Comparison of ENCODE assay signal across 20 cellular contexts in genomic region chr4:76779740-76780459, GRCh38.
DNase-seq lines count a peak whose midpoint lies in the region; ATAC-seq and TF ChIP-seq lines count a peak whose summit lies in the region.
"Had no signal": no experiment of that assay in that cellular context is flagged by ENCODE, and none has a peak within 500 bp of the region (broad histone marks: within the 10 kb centered on the region; RNA-seq: fewer than 3 reads in every experiment).

No MANE protein-coding gene starts in this region.

- H3K36me3 Mint-ChIP-seq in WTC11: peaks cover 57% of the 10 kb centered on the region
- H3K36me3 Mint-ChIP-seq in CD8-positive, alpha-beta T cell: no peaks in the 10 kb centered on the region
- H3K36me3 Mint-ChIP-seq: CD4-positive, alpha-beta memory T cell had no signal

- no peaks in the 10 kb centered on the region for H3K36me3 ChIP-seq in smooth muscle cell (ENCODE audit: low read depth)
- no peaks in the 10 kb centered on the region for H3K36me3 ChIP-seq in CD8-positive, alpha-beta T cell (ENCODE audit: insufficient read depth, low read length)

- CTCF ChIA-PET in WTC11 (lab: Charles Lee): no interaction called here
- CTCF ChIA-PET in CD8-positive, alpha-beta T cell (lab: Charles Lee): no interaction called here

- H3K4me3 Mint-ChIP-seq in WTC11: no peak overlapping the region
- no peak overlapping the region for H3K4me3 Mint-ChIP-seq in CD8-positive, alpha-beta T cell
- H3K4me3 Mint-ChIP-seq: activated CD8-positive, alpha-beta T cell treated with anti-CD3 and anti-CD28 coated beads for 36 hours; activated T-helper 17 cell treated with anti-CD3 and anti-CD28 coated beads, Interleukin-2, amount 50 U/mL, for 72 hours; CD4-positive, alpha-beta memory T cell; naive thymus-derived CD4-positive, alpha-beta T cell had no signal

- no peaks in the 10 kb centered on the region for H3K27me3 Mint-ChIP-seq in WTC11 (ENCODE audit: low read depth)
- peaks cover 12% of the 10 kb centered on the region for H3K27me3 Mint-ChIP-seq in CD8-positive, alpha-beta T cell (ENCODE audit: low read depth)

- H3K79me2 ChIP-seq in smooth muscle cell (ENCODE audit: low read depth): peaks cover 11% of the 10 kb centered on the region

- H4K20me1 ChIP-seq in smooth muscle cell (ENCODE audit: low read depth): no peaks in the 10 kb centered on the region

- TF ChIP-seq CTCF in WTC11 (IDR thresholded peaks at IDR 0.05) (no peak), smooth muscle cell (IDR thresholded peaks at IDR 0.05; ENCODE audit: borderline replicate concordance, insufficient read depth, poor library complexity, severe bottlenecking) (no peak)
- TF ChIP-seq CTCF in CD8-positive, alpha-beta T cell (IDR thresholded peaks at IDR 0.05): no peak

- peak overlapping the region; percentile 94 for H3K27ac Mint-ChIP-seq in WTC11
- no peak overlapping the region for H3K27ac Mint-ChIP-seq in CD8-positive, alpha-beta T cell
- H3K27ac Mint-ChIP-seq: activated CD8-positive, alpha-beta T cell treated with anti-CD3 and anti-CD28 coated beads for 36 hours; activated T-helper 17 cell treated with anti-CD3 and anti-CD28 coated beads, Interleukin-2, amount 50 U/mL, for 72 hours; CD4-positive, alpha-beta memory T cell; naive thymus-derived CD4-positive, alpha-beta T cell had no signal

- peaks cover 33% of the 10 kb centered on the region for H3K4me1 Mint-ChIP-seq in WTC11
- no peaks in the 10 kb centered on the region for H3K4me1 Mint-ChIP-seq in CD8-positive, alpha-beta T cell (ENCODE audit: low read depth)
- H3K4me1 Mint-ChIP-seq: activated T-helper 17 cell treated with anti-CD3 and anti-CD28 coated beads, Interleukin-2, amount 50 U/mL, for 72 hours; CD4-positive, alpha-beta memory T cell had no signal

- peaks cover 4% of the 10 kb centered on the region for H3F3A ChIP-seq in smooth muscle cell (ENCODE audit: low read depth)

- no peak overlapping the region for H3K4me2 ChIP-seq in smooth muscle cell
- H3K4me2 ChIP-seq: SK-N-SH had no signal

- 90% methylated on average over 9 of the region's 9 CpGs for WGBS in smooth muscle cell (ENCODE audit: low lambda C conversion rate)

- peaks cover 22% of the 10 kb centered on the region for H3K4me1 ChIP-seq in smooth muscle cell (ENCODE audit: low read depth)
- no peaks in the 10 kb centered on the region for H3K4me1 ChIP-seq in CD8-positive, alpha-beta T cell (ENCODE audit: insufficient read depth, low read length)
- H3K4me1 ChIP-seq: left ventricle myocardium inferior had no signal

- H2AFZ ChIP-seq in smooth muscle cell (ENCODE audit: low read depth): no peak overlapping the region

- no peak overlapping the region for H3K4me3 ChIP-seq in smooth muscle cell
- H3K4me3 ChIP-seq in CD8-positive, alpha-beta T cell (ENCODE audit: low read depth, low read length): no peak overlapping the region
- H3K4me3 ChIP-seq: esophagus squamous epithelium, left ventricle myocardium inferior had no signal

- DNase-seq in NCI-H2196 (lab: John Stamatoyannopoulos, UW; ENCODE audit: unreplicated experiment) (peak; percentile 4), NCI-H2196 treated with DMSO at 0.1 percent for 48 hours (lab: John Stamatoyannopoulos, UW; ENCODE audit: unreplicated experiment) (no peak), WTC11 (ENCODE audit: low spot score) (no peak), glomerular visceral epithelial cell (ENCODE audit: extremely low spot score) (peak; percentile 26), smooth muscle cell (lab: John Stamatoyannopoulos, UW; ENCODE audit: unreplicated experiment) (no peak), NCI-H526 treated with DMSO at 0.1 percent for 48 hours (lab: John Stamatoyannopoulos, UW) (no peak)
- no peak for DNase-seq in CD8-positive, alpha-beta T cell
- DNase-seq: activated CD8-positive, alpha-beta T cell treated with anti-CD3 and anti-CD28 coated beads for 36 hours; amygdala; CD4-positive, alpha-beta memory T cell; esophagus squamous epithelium; hippocampal formation; left ventricle myocardium inferior; naive thymus-derived CD4-positive, alpha-beta T cell; NCI-H226; retina; SK-N-SH; stimulated activated CD4-positive, alpha-beta T cell treated with anti-CD3 and anti-CD28 coated beads, Interleukin-2, amount 100 ng/mL, for 24 hours had no signal

- H3K27me3 ChIP-seq in smooth muscle cell (ENCODE audit: low read depth): no peaks in the 10 kb centered on the region
- no peaks in the 10 kb centered on the region for H3K27me3 ChIP-seq in CD8-positive, alpha-beta T cell (ENCODE audit: insufficient read depth, low read length)
- H3K27me3 ChIP-seq: esophagus squamous epithelium had no signal

- H3K9me3 ChIP-seq in smooth muscle cell (replicated peaks; ENCODE audit: low read depth): no peaks in the 10 kb centered on the region
- no peaks in the 10 kb centered on the region for H3K9me3 ChIP-seq in CD8-positive, alpha-beta T cell (ENCODE audit: low read length)
- H3K9me3 ChIP-seq: esophagus squamous epithelium, SK-N-SH had no signal

- ATAC-seq in WTC11 (no peak), GM18502 (IDR thresholded peaks at IDR 0.05; ENCODE audit: poor library complexity, unreplicated experiment) (no peak)
- no peak for ATAC-seq in CD8-positive, alpha-beta T cell
- ATAC-seq: activated CD8-positive, alpha-beta T cell treated with anti-CD3 and anti-CD28 coated beads for 36 hours; activated T-helper 17 cell treated with anti-CD3 and anti-CD28 coated beads, Interleukin-2, amount 50 U/mL, for 72 hours; naive thymus-derived CD4-positive, alpha-beta T cell had no signal

- POLR2A ChIA-PET in WTC11 (lab: Charles Lee): no interaction called here
- POLR2A ChIA-PET in CD8-positive, alpha-beta T cell (lab: Charles Lee): no interaction called here

- H3K9me3 Mint-ChIP-seq in WTC11: no peaks in the 10 kb centered on the region
- no peaks in the 10 kb centered on the region for H3K9me3 Mint-ChIP-seq in CD8-positive, alpha-beta T cell
- H3K9me3 Mint-ChIP-seq: activated CD8-positive, alpha-beta T cell treated with anti-CD3 and anti-CD28 coated beads for 36 hours; activated T-helper 17 cell treated with anti-CD3 and anti-CD28 coated beads, Interleukin-2, amount 50 U/mL, for 72 hours; CD4-positive, alpha-beta memory T cell had no signal

- H3K9ac ChIP-seq in smooth muscle cell (ENCODE audit: low read depth): peak overlapping the region; percentile 3
- H3K9ac ChIP-seq: SK-N-SH had no signal

- peak overlapping the region; percentile 100 for H3K27ac ChIP-seq in smooth muscle cell (ENCODE audit: low read depth)
- no peak overlapping the region for H3K27ac ChIP-seq in CD8-positive, alpha-beta T cell (ENCODE audit: low read depth, low read length)
- H3K27ac ChIP-seq: esophagus squamous epithelium, left ventricle myocardium inferior had no signal

- intact Hi-C loops in CD8-positive, alpha-beta T cell (cut with DNase I, micrococcal nuclease): no loop called here

TF ChIP-seq in WTC11, 78 proteins besides CTCF, POLR2A, EP300 and RAD21:
- TF ChIP-seq MLX (CRISPR knock-in tag; IDR thresholded peaks at IDR 0.05) (no peak), GABPB1 (CRISPR knock-in tag; IDR thresholded peaks at IDR 0.05) (0 out of 2 replicates have a peak, but pooled peaks have one; percentile 33)
TF ChIP-seq in WTC11: peak in this region for 1.

Comparison
In these comparisons a context has a peak if more than half of its experiments do, and no peak if none do; other contexts are left out.
1. DNase-seq: peak in NCI-H2196 (single experiment) and glomerular visceral epithelial cell (single experiment); none in NCI-H2196 treated with DMSO at 0.1 percent for 48 hours (single experiment), WTC11 (single experiment), smooth muscle cell (single experiment), NCI-H526 treated with DMSO at 0.1 percent for 48 hours (single experiment) and CD8-positive, alpha-beta T cell (0 of 7).